ENCODE assay signal across 13 cellular contexts in genomic region chr3:88957751-88958452, GRCh38.
DNase-seq lines count a peak whose midpoint lies in the region; ATAC-seq, FAIRE-seq and TF ChIP-seq lines count a peak whose summit lies in the region.
"Had no signal": no experiment of that assay in that cellular context is flagged by ENCODE, and none has a peak within 500 bp of the region (broad histone marks: within the 10 kb centered on the region; RNA-seq: fewer than 3 reads in every experiment).

No MANE protein-coding gene starts in this region.

- H3K9me3 Mint-ChIP-seq in osteocyte (ENCODE audit: unreplicated experiment) = no peaks in the 10 kb centered on the region
- H3K9me3 Mint-ChIP-seq: naive B cell had no signal

- in situ Hi-C loops in GM13976 (cut with MboI; ENCODE audit: low sequenced_read_pairs, unreplicated experiment) = no loop called here

- no peaks in the 10 kb centered on the region for H3K36me3 Mint-ChIP-seq in osteocyte (ENCODE audit: unreplicated experiment)
- H3K36me3 Mint-ChIP-seq: naive B cell had no signal

- no peak for FAIRE-seq in RCC 7860 (lab: Jason Lieb, UNC)
- FAIRE-seq: endometrium had no signal

- peaks cover 26% of the 10 kb centered on the region for H3K4me1 Mint-ChIP-seq in osteocyte (ENCODE audit: unreplicated experiment)
- H3K4me1 Mint-ChIP-seq: naive B cell had no signal

- no peak overlapping the region for H3K4me3 Mint-ChIP-seq in osteocyte (ENCODE audit: unreplicated experiment)
- H3K4me3 Mint-ChIP-seq: naive B cell had no signal

- H3K27me3 Mint-ChIP-seq in osteocyte (ENCODE audit: unreplicated experiment) = no peaks in the 10 kb centered on the region
- H3K27me3 Mint-ChIP-seq: naive B cell had no signal

- peak overlapping the region; percentile 77 for H3K27ac Mint-ChIP-seq in osteocyte (ENCODE audit: unreplicated experiment)
- H3K27ac Mint-ChIP-seq: naive B cell had no signal

- TF ChIP-seq CTCF in osteocyte (IDR thresholded peaks at IDR 0.05) (no peak), GM13976 (IDR thresholded peaks at IDR 0.05; ENCODE audit: borderline replicate concordance, control extremely low read depth, extremely low read depth, insufficient read depth, missing control alignments) (no peak)

- DNase-seq in ELR (ENCODE audit: low read depth) (peak; percentile 84), RCC 7860 (ENCODE audit: low spot score) (peak; percentile 18), fibroblast of gingiva (ENCODE audit: low read depth) (peak; percentile 57), osteocyte (ENCODE audit: extremely low spot score, unreplicated experiment) (no peak), GM13976 (ENCODE audit: low spot score) (no peak)
- no peak for DNase-seq in activated CD4-positive, alpha-beta T cell treated with anti-CD3 and anti-CD28 coated beads for 1 hour
- DNase-seq in activated naive CD4-positive, alpha-beta T cell treated with Interleukin-2 at 50 U/mL for 16 hours = no peak
- DNase-seq: adrenal gland, naive B cell, NCI-H1436, NCI-H69 had no signal

- no peak for ATAC-seq in GM21737 (IDR thresholded peaks at IDR 0.05; ENCODE audit: unreplicated experiment)

Comparison
In these comparisons a context has a peak if more than half of its experiments do, and no peak if none do; other contexts are left out.
1. DNase-seq: peak in ELR (single experiment), RCC 7860 (single experiment) and fibroblast of gingiva (single experiment); none in osteocyte (single experiment), activated CD4-positive, alpha-beta T cell treated with anti-CD3 and anti-CD28 coated beads for 1 hour (single experiment), GM13976 (single experiment) and activated naive CD4-positive, alpha-beta T cell treated with Interleukin-2 at 50 U/mL for 16 hours (single experiment).